ENCODE assay signal across 8 cellular contexts in genomic region chr11:62705401-62705800, GRCh38. TPM values are rescaled to one million over a fixed set of nuclear protein-coding genes. Genes with fewer than 3 reads are reported as not detected.
A peak's percentile ranks its signal among the peaks of the same experiment; 100 is the strongest.
DNase-seq lines count a peak whose midpoint lies in the region; ATAC-seq and TF ChIP-seq lines count a peak whose summit lies in the region.

No MANE protein-coding gene starts in this region.

- peaks cover 37% of the 10 kb centered on the region for H3K4me1 Mint-ChIP-seq in T-helper 2 cell treated with Interferon-gamma antibody and Interleukin-4, amounts not matched to agents 5 μg/mL and 100 μg/mL, for 36 hours (ENCODE audit: low read depth)
- peaks cover 28% of the 10 kb centered on the region for H3K4me1 Mint-ChIP-seq in progenitor cell of endocrine pancreas (ENCODE audit: low read depth)

- peak overlapping the region; percentile 81 for H3K27ac Mint-ChIP-seq in T-helper 2 cell treated with Interferon-gamma antibody and Interleukin-4, amounts not matched to agents 5 μg/mL and 100 μg/mL, for 36 hours
- peak overlapping the region; percentile 99 for H3K27ac Mint-ChIP-seq in progenitor cell of endocrine pancreas

- 46% methylated on average over 7 of the region's 7 CpGs for WGBS in esophagus muscularis mucosa

- H3K27me3 Mint-ChIP-seq in T-helper 2 cell treated with Interferon-gamma antibody and Interleukin-4, amounts not matched to agents 5 μg/mL and 100 μg/mL, for 36 hours (ENCODE audit: low read depth), result no peaks in the 10 kb centered on the region
- H3K27me3 Mint-ChIP-seq in progenitor cell of endocrine pancreas, result no peaks in the 10 kb centered on the region

- TF ChIP-seq CTCF in esophagus muscularis mucosa (IDR thresholded peaks at IDR 0.05) (no peak), progenitor cell of endocrine pancreas (IDR thresholded peaks at IDR 0.05; ENCODE audit: unreplicated experiment) (no peak), GM20000 (IDR thresholded peaks at IDR 0.05; ENCODE audit: extremely low read depth, missing control alignments) (no peak)

- TF ChIP-seq POLR2A in esophagus muscularis mucosa (IDR thresholded peaks at IDR 0.05; ENCODE audit: low read depth), result no peak

- H3K9me3 ChIP-seq in SK-N-MC (ENCODE audit: low read depth, low read length), result no peaks in the 10 kb centered on the region
- H3K9me3 ChIP-seq in esophagus muscularis mucosa, result no peaks in the 10 kb centered on the region

- peaks cover 23% of the 10 kb centered on the region for H3K36me3 Mint-ChIP-seq in T-helper 2 cell treated with Interferon-gamma antibody and Interleukin-4, amounts not matched to agents 5 μg/mL and 100 μg/mL, for 36 hours (ENCODE audit: low read depth)
- peaks cover 12% of the 10 kb centered on the region for H3K36me3 Mint-ChIP-seq in progenitor cell of endocrine pancreas (ENCODE audit: insufficient read depth)

- no peak for DNase-seq in T-helper 2 cell treated with Interferon-gamma antibody and Interleukin-4, amounts not matched to agents 5 μg/mL and 100 μg/mL, for 36 hours (ENCODE audit: low spot score)
- DNase-seq in T-helper 2 cell, result no peak
- no peak for DNase-seq in SK-N-MC (ENCODE audit: low read depth, low spot score)
- DNase-seq in esophagus muscularis mucosa (ENCODE audit: extremely low spot score), result no peak
- no peak for DNase-seq in progenitor cell of endocrine pancreas (ENCODE audit: low spot score, unreplicated experiment)
- DNase-seq in GM20000 (ENCODE audit: low spot score), result no peak

- peak overlapping the region; percentile 93 for H3K4me3 Mint-ChIP-seq in T-helper 2 cell treated with Interferon-gamma antibody and Interleukin-4, amounts not matched to agents 5 μg/mL and 100 μg/mL, for 36 hours
- H3K4me3 Mint-ChIP-seq in progenitor cell of endocrine pancreas (ENCODE audit: low read depth), result peak overlapping the region; percentile 90

- ATAC-seq in HG03571 (IDR thresholded peaks at IDR 0.05; ENCODE audit: unreplicated experiment) (no peak), GM18873 (IDR thresholded peaks at IDR 0.05; ENCODE audit: low FRiP score, unreplicated experiment) (no peak)

- H3K36me3 ChIP-seq in SK-N-MC (ENCODE audit: insufficient read depth, low read length) (peaks cover 42% of the 10 kb centered on the region), esophagus muscularis mucosa (peaks cover 0 to 24% (median 14%) of the 10 kb centered on the region in 4 donors)

- H3K4me1 ChIP-seq in esophagus muscularis mucosa, result peaks cover 33 to 46% (median 41%) of the 10 kb centered on the region in 4 donors

- H3K27ac ChIP-seq in SK-N-MC (peak overlapping the region; percentile 51; the same call in 1 of the 2 replicates), esophagus muscularis mucosa (replicated peaks in 1 of 4) (peak overlapping the region; percentile 78 to 95 (median 86))

- no peak for TF ChIP-seq EP300 in esophagus muscularis mucosa (IDR thresholded peaks at IDR 0.05)

- peak overlapping the region; percentile 67 for H3K9ac ChIP-seq in SK-N-MC (ENCODE audit: insufficient read length)

- H3K4me3 ChIP-seq in SK-N-MC (peak overlapping the region; percentile 79), esophagus muscularis mucosa (peak overlapping the region; percentile 69 to 77 (median 74))

- no peaks in the 10 kb centered on the region for H3K9me3 Mint-ChIP-seq in T-helper 2 cell treated with Interferon-gamma antibody and Interleukin-4, amounts not matched to agents 5 μg/mL and 100 μg/mL, for 36 hours
- H3K9me3 Mint-ChIP-seq in progenitor cell of endocrine pancreas (ENCODE audit: low read depth), result no peaks in the 10 kb centered on the region

- intact Hi-C loops in esophagus muscularis mucosa (cut with DNase I), result no loop called here

- H3K27me3 ChIP-seq in esophagus muscularis mucosa, result no peaks in the 10 kb centered on the region

RNA-seq across cellular contexts. Expression of gene BSCL2, which starts 1.8 kb away (rescaled TPM):
- 10 to 100 TPM; 25.3 to 58.1 (median 39.2) TPM for total RNA-seq in esophagus muscularis mucosa
- 84.9 and 85.8 TPM in 2 replicates for total RNA-seq in progenitor cell of endocrine pancreas

RNA-seq across cellular contexts. Expression of gene GNG3, which starts 2.1 kb away (rescaled TPM):
- total RNA-seq in esophagus muscularis mucosa (1 to 10 TPM in 2 of 4 donors, under 1 TPM in 2; 0.65 to 1.5 (median 1.0) TPM), progenitor cell of endocrine pancreas (1.8 and 2.0 TPM in 2 replicates)

RNA-seq across cellular contexts. Expression of gene LRRN4CL, which starts 16.1 kb away (rescaled TPM):
- total RNA-seq in esophagus muscularis mucosa (10 to 100 TPM; 29.9 to 48.2 (median 39.2) TPM), progenitor cell of endocrine pancreas (0.65 and 0.89 TPM in 2 replicates)

RNA-seq across cellular contexts. Expression of gene HNRNPUL2, which starts 21.9 kb away (rescaled TPM):
- total RNA-seq in esophagus muscularis mucosa (10 to 100 TPM; 19.5 to 45.0 (median 36.7) TPM), progenitor cell of endocrine pancreas (61.0 and 63.9 TPM in 2 replicates)

RNA-seq across cellular contexts. Expression of gene TTC9C, which starts 22.9 kb away (rescaled TPM):
- total RNA-seq in esophagus muscularis mucosa (10 to 100 TPM; 12.9 to 22.9 (median 18.2) TPM), progenitor cell of endocrine pancreas (35.5 and 40.8 TPM in 2 replicates)

Comparison
In these comparisons a context has a peak if more than half of its experiments do, and no peak if none do; other contexts are left out.
1. RNA of gene LRRN4CL, which starts 16.1 kb away (total RNA-seq): 29.9 to 48.2 TPM in esophagus muscularis mucosa; 0.65 to 0.89 TPM in progenitor cell of endocrine pancreas; every median in the first group is over 10 times any median in the second.